ENCODE assay signal across 23 cellular contexts in genomic region chr3:77373619-77374018, GRCh38.
"Had no signal": no experiment of that assay in that cellular context is flagged by ENCODE, and none has a peak within 500 bp of the region (broad histone marks: within the 10 kb centered on the region; RNA-seq: fewer than 3 reads in every experiment).

No MANE protein-coding gene starts in this region.

- H3K4me1 ChIP-seq: esophagus muscularis mucosa, gastrocnemius medialis, neural progenitor cell, right atrium auricular region, sigmoid colon, testis, tibial nerve, upper lobe of right lung, vagina had no signal

- ATAC-seq: gastrocnemius medialis; left colon; natural killer cell; stimulated activated naive B cell treated with anti-CD40 and anti-IgM and Interleukin-4, amounts not matched to agents 10 μg/mL and 1 μg/mL and 100 μg/mL, for 72 hours; stimulated activated naive CD8-positive, alpha-beta T cell treated with anti-CD3 and anti-CD28 coated beads, Interleukin-15, amount 100 ng/mL, for 72 hours; upper lobe of right lung had no signal

- H2AFZ ChIP-seq: hepatocyte, neural progenitor cell had no signal

- H3K9ac ChIP-seq: neural progenitor cell had no signal

- H3K27me3 ChIP-seq: dorsolateral prefrontal cortex, esophagus muscularis mucosa, gastrocnemius medialis, hepatocyte, neural progenitor cell, ovary, right atrium auricular region, sigmoid colon, testis, tibial nerve, upper lobe of right lung, vagina had no signal

- H3K79me2 ChIP-seq: hepatocyte had no signal

- H3K27ac ChIP-seq: dorsolateral prefrontal cortex, epithelial cell of prostate, esophagus muscularis mucosa, gastrocnemius medialis, hepatocyte, neural progenitor cell, ovary, right atrium auricular region, sigmoid colon, skin epidermis, testis, tibial nerve, upper lobe of right lung, vagina had no signal

- H3K4me3 ChIP-seq: dorsolateral prefrontal cortex, esophagus muscularis mucosa, gastrocnemius medialis, hepatocyte, neural progenitor cell, ovary, right atrium auricular region, sigmoid colon, skin epidermis, testis, tibial nerve, upper lobe of right lung, vagina had no signal

- DNase-seq: cortex of kidney; dorsolateral prefrontal cortex; effector memory CD4-positive, alpha-beta T cell; gastrocnemius medialis; left colon; natural killer cell; nucleus accumbens; ovary; sigmoid colon; stimulated activated CD4-positive, alpha-beta T cell treated with anti-CD3 and anti-CD28 coated beads, Interleukin-2, amount 100 ng/mL, for 24 hours; stimulated activated CD4-positive, alpha-beta T cell treated with anti-CD3 and anti-CD28 coated beads, Interleukin-4, amount 100 ng/mL, for 4 hours; stimulated activated naive B cell treated with anti-CD40 and anti-IgM and Interleukin-4, amounts not matched to agents 10 μg/mL and 1 μg/mL and 100 μg/mL, for 72 hours; stimulated activated naive CD8-positive, alpha-beta T cell treated with anti-CD3 and anti-CD28 coated beads, Interleukin-15, amount 100 ng/mL, for 72 hours; testis; upper lobe of right lung had no signal

- H3K9me3 ChIP-seq: esophagus muscularis mucosa, gastrocnemius medialis, ovary, right atrium auricular region, sigmoid colon, testis, tibial nerve, upper lobe of right lung, vagina had no signal

- H3K36me3 ChIP-seq: esophagus muscularis mucosa, gastrocnemius medialis, neural progenitor cell, ovary, right atrium auricular region, sigmoid colon, tibial nerve, upper lobe of right lung, vagina had no signal

- H3K4me2 ChIP-seq: hepatocyte, neural progenitor cell had no signal
